1 cellular context compared by ENCODE assay signal in the genomic region with DNA sequence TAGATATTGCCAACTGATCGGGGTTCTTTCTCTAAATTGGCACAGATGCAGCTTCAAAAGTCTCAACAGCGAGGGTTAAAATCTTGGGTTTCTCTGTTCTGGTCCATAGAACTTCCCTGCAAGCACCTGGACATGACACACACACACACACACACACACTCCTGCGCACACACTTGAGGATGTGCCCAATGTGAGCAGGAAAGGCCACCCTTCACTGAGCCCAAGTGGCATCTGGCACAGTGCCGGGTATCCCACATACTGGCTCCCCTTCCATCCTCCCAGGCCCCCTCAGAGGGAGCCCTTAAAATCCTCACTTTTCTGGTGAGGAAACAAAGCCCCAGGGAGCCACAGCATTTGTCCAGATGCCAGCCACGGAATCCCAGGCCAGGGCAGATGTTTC.
TF ChIP-seq lines count a peak whose summit lies in the region.

No MANE protein-coding gene starts in this region.

TF ChIP-seq in H1, 55 proteins besides CTCF, POLR2A, EP300 and RAD21 (continued from another document):
- TF ChIP-seq HDAC6 (IDR thresholded peaks at IDR 0.05; ENCODE audit: low read depth, low read length), result no peak
